Comparison of ENCODE assay signal across 8 cellular contexts in genomic region chr2:195575879-195576391, GRCh38.
DNase-seq lines count a peak whose midpoint lies in the region; ATAC-seq and TF ChIP-seq lines count a peak whose summit lies in the region.

No MANE protein-coding gene starts in this region.

- no peaks in the 10 kb centered on the region for H3K79me2 ChIP-seq in fibroblast of lung (ENCODE audit: control insufficient read depth, insufficient read depth, low read length)

- no peaks in the 10 kb centered on the region for H3K27me3 ChIP-seq in RWPE2 (ENCODE audit: insufficient read depth, poor library complexity, severe bottlenecking)
- no peaks in the 10 kb centered on the region for H3K27me3 ChIP-seq in fibroblast of lung (ENCODE audit: control insufficient read depth, insufficient read depth, low read length)
- H3K27me3 ChIP-seq in skeletal muscle satellite cell (ENCODE audit: control insufficient read depth, insufficient read depth, low read length): no peaks in the 10 kb centered on the region

- no peaks in the 10 kb centered on the region for H3K36me3 ChIP-seq in RWPE2 (ENCODE audit: low read depth)
- no peaks in the 10 kb centered on the region for H3K36me3 ChIP-seq in fibroblast of lung (ENCODE audit: control insufficient read depth, insufficient read depth, low read length)
- no peaks in the 10 kb centered on the region for H3K36me3 ChIP-seq in skeletal muscle satellite cell (ENCODE audit: insufficient read depth, low read length)

- H3K4me1 ChIP-seq in RWPE2 (ENCODE audit: insufficient read depth, poor library complexity, severe bottlenecking) (peaks cover 15% of the 10 kb centered on the region), fibroblast of lung (ENCODE audit: control insufficient read depth, extremely low read depth, insufficient read depth, low read length) (no peaks in the 10 kb centered on the region), skeletal muscle satellite cell (ENCODE audit: control insufficient read depth, insufficient read depth, low read length) (peaks cover 11% of the 10 kb centered on the region)

- H3K4me3 ChIP-seq in RWPE2 (ENCODE audit: severe bottlenecking) (no peak overlapping the region), fibroblast of lung (replicated peaks in 1 of 4; ENCODE audit: control extremely low read depth in 1 of 4, insufficient read depth in 1 of 4, low read depth in 3 of 4, low read length in 4 of 4) (no peak overlapping the region), skeletal muscle satellite cell (ENCODE audit: low read length) (no peak overlapping the region)

- TF ChIP-seq CTCF in RWPE2 (IDR thresholded peaks at IDR 0.05; ENCODE audit: poor library complexity, severe bottlenecking): peak; percentile 57
- TF ChIP-seq CTCF in fibroblast of lung (conservative IDR thresholded peaks at IDR 0.05 in 1 of 2, IDR thresholded peaks at IDR 0.05 in 1 of 2; ENCODE audit: low read depth in 1 of 2, low read length in 2 of 2): no peak

- H3K9me3 ChIP-seq in RWPE2 (ENCODE audit: severe bottlenecking) (no peaks in the 10 kb centered on the region), fibroblast of lung (ENCODE audit: control insufficient read depth, insufficient read depth, low read depth, low read length) (no peaks in the 10 kb centered on the region), skeletal muscle satellite cell (replicated peaks; ENCODE audit: low read length) (no peaks in the 10 kb centered on the region)

- H3K27ac ChIP-seq in RWPE2 (ENCODE audit: poor library complexity, severe bottlenecking): peak overlapping the region; percentile 20
- no peak overlapping the region for H3K27ac ChIP-seq in fibroblast of lung (ENCODE audit: insufficient read depth, low read length)

- H4K20me1 ChIP-seq in fibroblast of lung (ENCODE audit: control insufficient read depth, extremely low read depth, insufficient read depth, low read length): no peaks in the 10 kb centered on the region

- ATAC-seq in GM19324 (IDR thresholded peaks at IDR 0.05; ENCODE audit: low FRiP score, unreplicated experiment): peak; percentile 63
- peak; percentile 60 for ATAC-seq in HG03280 (IDR thresholded peaks at IDR 0.05; ENCODE audit: unreplicated experiment)
- ATAC-seq in RWPE2 (ENCODE audit: low read depth): peak; percentile 82

- H2AFZ ChIP-seq in fibroblast of lung (ENCODE audit: low read length): no peak overlapping the region

- no peak overlapping the region for H3K9ac ChIP-seq in fibroblast of lung (ENCODE audit: insufficient read depth, low read length)
- peak overlapping the region; percentile 20 for H3K9ac ChIP-seq in skeletal muscle satellite cell (ENCODE audit: low read depth, low read length)

- H3K4me2 ChIP-seq in fibroblast of lung (ENCODE audit: extremely low read depth, insufficient read depth, low read length): no peak overlapping the region
- peak overlapping the region; percentile 53 for H3K4me2 ChIP-seq in skeletal muscle satellite cell (ENCODE audit: low read length)

- DNase-seq in DMS53 treated with DMSO at 0.1 percent for 48 hours (lab: John Stamatoyannopoulos, UW; ENCODE audit: unreplicated experiment) (peak; percentile 7), RWPE2 (ENCODE audit: low spot score) (no peak), fibroblast of lung (ENCODE audit: low read depth in 2 of 2) (peak; percentile 85 to 89), COLO668 (lab: John Stamatoyannopoulos, UW; ENCODE audit: unreplicated experiment) (no peak)
- DNase-seq in activated CD4-positive, alpha-beta T cell treated with anti-CD3 and anti-CD28 coated beads for 1 hour: no peak

Comparison
In these comparisons a context has a peak if more than half of its experiments do, and no peak if none do; other contexts are left out.
1. DNase-seq: peak in DMS53 treated with DMSO at 0.1 percent for 48 hours (single experiment) and fibroblast of lung (2 of 2); none in RWPE2 (single experiment), activated CD4-positive, alpha-beta T cell treated with anti-CD3 and anti-CD28 coated beads for 1 hour (single experiment) and COLO668 (single experiment).
2. Peak in every context shown above with its lines, with median percentiles within 50 percentile points of each other: ATAC-seq.